Comparison of ENCODE assay signal across 25 cellular contexts in the genomic region with DNA sequence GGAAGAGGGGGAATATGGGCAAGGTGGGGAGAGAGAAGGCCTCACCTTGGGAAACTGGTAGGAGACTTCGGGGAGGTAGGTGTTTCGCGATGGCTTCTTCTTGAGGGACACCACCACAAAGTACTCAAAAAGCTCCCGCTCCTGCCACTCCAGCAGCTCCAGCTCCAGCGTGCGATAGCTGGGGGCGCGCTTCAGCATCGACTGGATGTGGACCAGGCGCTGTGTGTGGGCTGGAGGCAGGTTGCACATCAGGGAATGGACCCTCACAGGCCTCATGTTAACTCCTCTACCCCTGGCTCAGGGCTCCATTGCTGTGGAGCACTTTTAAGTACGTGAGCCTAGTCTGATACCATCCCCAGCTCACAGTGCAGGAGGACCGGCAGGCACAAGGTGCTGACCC. TPM values are rescaled to one million over a fixed set of nuclear protein-coding genes. Genes with fewer than 3 reads are reported as not detected.
DNase-seq lines count a peak whose midpoint lies in the region; ATAC-seq, FAIRE-seq and TF ChIP-seq lines count a peak whose summit lies in the region.
"Had no signal": no experiment of that assay in that cellular context is flagged by ENCODE, and none has a peak within 500 bp of the region (broad histone marks: within the 10 kb centered on the region; RNA-seq: fewer than 3 reads in every experiment).

No MANE protein-coding gene starts in this region.

- H4K91ac ChIP-seq in mesenchymal stem cell (ENCODE audit: low read length), result no peak overlapping the region

- H3K4me1 ChIP-seq in right atrium auricular region (peaks cover 0 to 77% of the 10 kb centered on the region in 2 donors), kidney (ENCODE audit: control insufficient read depth in 1 of 2, insufficient read depth in 1 of 2, low read depth in 1 of 2, low read length in 2 of 2) (no peaks in the 10 kb centered on the region), sigmoid colon (peaks cover 4 to 100% (median 95%) of the 10 kb centered on the region in 4 donors), mesenchymal stem cell (ENCODE audit: control insufficient read depth, insufficient read depth, low read depth, low read length) (peaks cover 15% of the 10 kb centered on the region)

- ATAC-seq in Right ventricle myocardium inferior (no peak), HG03565 (IDR thresholded peaks at IDR 0.05; ENCODE audit: unreplicated experiment) (no peak), HG03354 (IDR thresholded peaks at IDR 0.05; ENCODE audit: poor library complexity, severe bottlenecking, unreplicated experiment) (no peak)
- ATAC-seq: PC-3 had no signal

- H3K9me3 ChIP-seq in right atrium auricular region (no peaks in the 10 kb centered on the region), kidney (ENCODE audit: control insufficient read depth in 1 of 2, low read length in 2 of 2) (no peaks in the 10 kb centered on the region), sigmoid colon (no peaks in the 10 kb centered on the region), mesenchymal stem cell (ENCODE audit: control insufficient read depth, low read length) (no peaks in the 10 kb centered on the region)
- H3K9me3 ChIP-seq: BLaER1 treated with 17β-estradiol and CSF1 and Interleukin-3, amounts not matched to agents 10 nM and 100 nM; SJCRH30 had no signal

- no peak for TF ChIP-seq EP300 in sigmoid colon (IDR thresholded peaks at IDR 0.05)

- H3K18ac ChIP-seq in mesenchymal stem cell (ENCODE audit: low read depth in 1 of 2, low read length in 2 of 2), result no peak overlapping the region

- 97% methylated on average over 12 of the region's 12 CpGs for WGBS in sigmoid colon, 2 donors
- WGBS in mesenchymal stem cell, result 97% methylated on average over 12 of the region's 12 CpGs

- TF ChIP-seq POLR2A in sigmoid colon (IDR thresholded peaks at IDR 0.05), result no peak

- TF ChIP-seq CTCF in right atrium auricular region (IDR thresholded peaks at IDR 0.05) (no peak), kidney (IDR thresholded peaks at IDR 0.05; ENCODE audit: borderline replicate concordance, extremely low read depth, insufficient read depth) (no peak), sigmoid colon (IDR thresholded peaks at IDR 0.05) (no peak)

- no peak overlapping the region for H2BK120ac ChIP-seq in mesenchymal stem cell (ENCODE audit: low read depth, low read length)

- no peak overlapping the region for H2BK5ac ChIP-seq in mesenchymal stem cell (ENCODE audit: low read depth, low read length, poor library complexity, severe bottlenecking)

- DNase-seq in right atrium auricular region (ENCODE audit: low spot score) (no peak), Right ventricle myocardium inferior (ENCODE audit: missing footprints) (no peak), kidney (peak; percentile 59), sigmoid colon (no peak), mesenchymal stem cell (no peak)
- DNase-seq: AML-193; CD4-positive, alpha-beta T cell; COR-L47; DMS53; GM23248; H7; NCI-H1048; NCI-H1417; NCI-H1694; NCI-H2029 treated with DMSO at 0.1 percent for 48 hours; NCI-H446 treated with DMSO at 0.1 percent for 48 hours; NCI-H526; NCI-H82; NK-92 treated with Interleukin-12 subunit alpha and Interleukin-12 subunit beta, amount 100 ng/mL, for 24 hours; PC-3; SJCRH30 had no signal

- H3K4me2 ChIP-seq in mesenchymal stem cell (ENCODE audit: low read length, poor library complexity, severe bottlenecking), result no peak overlapping the region
- H3K4me2 ChIP-seq: BLaER1 treated with 17β-estradiol and CSF1 and Interleukin-3, amounts not matched to agents 10 nM and 100 nM had no signal

- H3K9ac ChIP-seq in kidney (ENCODE audit: low read length in 2 of 2) (no peak overlapping the region), mesenchymal stem cell (ENCODE audit: low read length) (no peak overlapping the region)
- H3K9ac ChIP-seq: BLaER1 treated with 17β-estradiol and CSF1 and Interleukin-3, amounts not matched to agents 10 nM and 100 nM; GM23248 had no signal

- no peak overlapping the region for H4K8ac ChIP-seq in mesenchymal stem cell (ENCODE audit: low read length)

- peak overlapping the region; percentile 83 to 94 for H3K27ac ChIP-seq in right atrium auricular region
- H3K27ac ChIP-seq in kidney (ENCODE audit: low read depth in 2 of 2, low read length in 2 of 2), result no peak overlapping the region
- H3K27ac ChIP-seq in sigmoid colon, result peak overlapping the region; percentile 90 to 98 (median 96)
- H3K27ac ChIP-seq in mesenchymal stem cell (ENCODE audit: low read length, poor library complexity, severe bottlenecking), result no peak overlapping the region
- H3K27ac ChIP-seq: BLaER1 treated with 17β-estradiol and CSF1 and Interleukin-3, amounts not matched to agents 10 nM and 100 nM; GM23248; HL-60; SJCRH30 had no signal

- H3K79me1 ChIP-seq in mesenchymal stem cell (replicated peaks; ENCODE audit: low read length, poor library complexity, severe bottlenecking), result peaks cover 18% of the 10 kb centered on the region

- H3K36me3 ChIP-seq in right atrium auricular region (peaks cover 54% of the 10 kb centered on the region), kidney (ENCODE audit: control insufficient read depth in 1 of 2, insufficient read depth in 2 of 2, low read length in 2 of 2) (peaks cover 4 to 13% of the 10 kb centered on the region in 2 donors), sigmoid colon (peaks cover 22 to 68% (median 31%) of the 10 kb centered on the region in 4 donors), mesenchymal stem cell (ENCODE audit: control insufficient read depth in 1 of 2, insufficient read depth in 2 of 2, low read depth in 1 of 2, low read length in 2 of 2) (peaks cover 73 to 77% of the 10 kb centered on the region in 2 experiments)
- H3K36me3 ChIP-seq: BLaER1 treated with 17β-estradiol and CSF1 and Interleukin-3, amounts not matched to agents 10 nM and 100 nM had no signal

- H2AFZ ChIP-seq in mesenchymal stem cell (ENCODE audit: low read depth, low read length), result no peak overlapping the region
- H2AFZ ChIP-seq: GM23248 had no signal

- H3K4me3 ChIP-seq in right atrium auricular region (no peak overlapping the region), kidney (ENCODE audit: low read length in 2 of 2) (no peak overlapping the region), sigmoid colon (no peak overlapping the region), mesenchymal stem cell (ENCODE audit: insufficient read depth in 1 of 2, low read depth in 1 of 2, low read length in 2 of 2) (no peak overlapping the region)
- H3K4me3 ChIP-seq: BLaER1 treated with 17β-estradiol and CSF1 and Interleukin-3, amounts not matched to agents 10 nM and 100 nM; GM23248; SJCRH30 had no signal

- no peak overlapping the region for H3K23ac ChIP-seq in mesenchymal stem cell (ENCODE audit: low read length in 2 of 2)

- no peak overlapping the region for H2BK15ac ChIP-seq in mesenchymal stem cell (ENCODE audit: low read depth, poor library complexity, severe bottlenecking)

- no peak for FAIRE-seq in kidney (lab: Jason Lieb, UNC)

- H3K27me3 ChIP-seq in right atrium auricular region (no peaks in the 10 kb centered on the region), sigmoid colon (no peaks in the 10 kb centered on the region), mesenchymal stem cell (ENCODE audit: control insufficient read depth in 1 of 2, insufficient read depth in 1 of 2, low read length in 2 of 2) (no peaks in the 10 kb centered on the region)
- H3K27me3 ChIP-seq: BLaER1 treated with 17β-estradiol and CSF1 and Interleukin-3, amounts not matched to agents 10 nM and 100 nM; SJCRH30 had no signal

- no peak overlapping the region for H2AK5ac ChIP-seq in mesenchymal stem cell (ENCODE audit: low read length, severe bottlenecking)

- H3K14ac ChIP-seq in mesenchymal stem cell (ENCODE audit: low read length in 2 of 2), result no peak overlapping the region

- H2BK12ac ChIP-seq in mesenchymal stem cell (ENCODE audit: low read length in 2 of 2), result no peak overlapping the region

- no peak overlapping the region for H3K4ac ChIP-seq in mesenchymal stem cell (ENCODE audit: low read depth in 1 of 2, low read length in 2 of 2)

- intact Hi-C loops in Right ventricle myocardium inferior (cut with DNase I) (no loop called here), kidney (cut with DNase I) (no loop called here), sigmoid colon (cut with DNase I) (no loop called here)

RNA-seq across cellular contexts. Expression of a gene that starts 29.9 kb away (rescaled TPM):
- total RNA-seq in right atrium auricular region, result 100 to 1,000 TPM; 598 to 620 TPM
- total RNA-seq in Right ventricle myocardium inferior, result 679 TPM
- total RNA-seq in kidney, result 664 TPM
- 2,260 TPM for polyA plus RNA-seq in kidney (ENCODE audit: insufficient read depth, low read depth, low replicate concordance)
- total RNA-seq in sigmoid colon, result 1,000 to 10,000 TPM; 1,472 to 2,262 (median 1,872) TPM
- 1,000 to 10,000 TPM; 3,631 to 4,200 (median 4,078) TPM for polyA plus RNA-seq in sigmoid colon
- polyA plus RNA-seq in mesenchymal stem cell (2013, experiment 1 of 2), result 1,998 TPM
- polyA plus RNA-seq in mesenchymal stem cell (2013, experiment 2 of 2), result 1,912 TPM

RNA-seq across cellular contexts. Expression of a gene that starts 30.0 kb away (rescaled TPM):
- 1 to 10 TPM in 1 of 2 donors, under 1 TPM in 1; 0.56 to 3.7 TPM for total RNA-seq in right atrium auricular region
- total RNA-seq in Right ventricle myocardium inferior, result 3.5 TPM
- total RNA-seq in kidney, result 25.7 TPM
- 1.4 TPM for polyA plus RNA-seq in kidney (ENCODE audit: insufficient read depth, low read depth, low replicate concordance)
- total RNA-seq in sigmoid colon, result 10 to 100 TPM in 2 of 4 donors, 1 to 10 TPM in 2; 1.8 to 24.4 (median 10.2) TPM
- polyA plus RNA-seq in sigmoid colon, result 1 to 10 TPM in 2 of 3 donors, under 1 TPM in 1; 0.60 to 4.9 (median 2.3) TPM
- polyA plus RNA-seq in mesenchymal stem cell (2013, experiment 1 of 2), result 1.8 TPM
- 1.9 TPM for polyA plus RNA-seq in mesenchymal stem cell (2013, experiment 2 of 2)

Comparison
In these comparisons a context has a peak if more than half of its experiments do, and no peak if none do; other contexts are left out.
1. H3K27ac ChIP-seq: peak in right atrium auricular region (2 of 2) and sigmoid colon (4 of 4); none in kidney (0 of 2) and mesenchymal stem cell (single experiment).